Comparison of ENCODE assay signal across 1 cellular context in the genomic region with DNA sequence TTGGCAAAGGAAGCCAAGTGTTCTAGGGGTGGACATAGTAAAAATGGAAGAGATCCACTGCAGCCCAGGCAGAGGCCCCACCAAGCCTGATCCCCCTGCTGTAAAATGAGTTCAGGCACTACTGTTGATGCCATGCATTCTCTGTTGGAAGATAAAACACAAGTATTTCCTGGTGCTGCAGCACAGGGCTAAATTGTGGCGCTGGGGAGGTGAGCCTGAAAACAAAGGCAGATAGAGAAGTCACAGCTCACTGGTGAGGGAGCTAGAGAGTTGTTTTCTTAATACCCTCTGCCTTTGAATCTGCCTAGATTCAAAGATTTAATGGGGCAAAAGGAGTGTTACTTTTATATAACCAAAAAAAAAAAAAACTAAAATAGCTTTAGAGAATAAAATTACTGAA.
TF ChIP-seq lines count a peak whose summit lies in the region.

No MANE protein-coding gene starts in this region.

TF ChIP-seq in GM23338, 12 proteins besides CTCF, POLR2A, EP300 and RAD21 (continued from another document):
- TF ChIP-seq, protein P1, sequence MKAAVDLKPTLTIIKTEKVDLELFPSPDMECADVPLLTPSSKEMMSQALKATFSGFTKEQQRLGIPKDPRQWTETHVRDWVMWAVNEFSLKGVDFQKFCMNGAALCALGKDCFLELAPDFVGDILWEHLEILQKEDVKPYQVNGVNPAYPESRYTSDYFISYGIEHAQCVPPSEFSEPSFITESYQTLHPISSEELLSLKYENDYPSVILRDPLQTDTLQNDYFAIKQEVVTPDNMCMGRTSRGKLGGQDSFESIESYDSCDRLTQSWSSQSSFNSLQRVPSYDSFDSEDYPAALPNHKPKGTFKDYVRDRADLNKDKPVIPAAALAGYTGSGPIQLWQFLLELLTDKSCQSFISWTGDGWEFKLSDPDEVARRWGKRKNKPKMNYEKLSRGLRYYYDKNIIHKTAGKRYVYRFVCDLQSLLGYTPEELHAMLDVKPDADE (IDR thresholded peaks at IDR 0.05), result no peak
- TF ChIP-seq NANOG (IDR thresholded peaks at IDR 0.05; ENCODE audit: borderline replicate concordance) (no peak), ZNF331 (CRISPR knock-in tag; IDR thresholded peaks at IDR 0.05; ENCODE audit: low read depth) (no peak), POLR2AphosphoS5 (IDR thresholded peaks at IDR 0.05; ENCODE audit: low read depth) (no peak), CREB1 (CRISPR knock-in tag; IDR thresholded peaks at IDR 0.05; ENCODE audit: low read depth) (no peak), STAT1 (IDR thresholded peaks at IDR 0.05; ENCODE audit: unreplicated experiment) (no peak)
- TF ChIP-seq, protein P2, sequence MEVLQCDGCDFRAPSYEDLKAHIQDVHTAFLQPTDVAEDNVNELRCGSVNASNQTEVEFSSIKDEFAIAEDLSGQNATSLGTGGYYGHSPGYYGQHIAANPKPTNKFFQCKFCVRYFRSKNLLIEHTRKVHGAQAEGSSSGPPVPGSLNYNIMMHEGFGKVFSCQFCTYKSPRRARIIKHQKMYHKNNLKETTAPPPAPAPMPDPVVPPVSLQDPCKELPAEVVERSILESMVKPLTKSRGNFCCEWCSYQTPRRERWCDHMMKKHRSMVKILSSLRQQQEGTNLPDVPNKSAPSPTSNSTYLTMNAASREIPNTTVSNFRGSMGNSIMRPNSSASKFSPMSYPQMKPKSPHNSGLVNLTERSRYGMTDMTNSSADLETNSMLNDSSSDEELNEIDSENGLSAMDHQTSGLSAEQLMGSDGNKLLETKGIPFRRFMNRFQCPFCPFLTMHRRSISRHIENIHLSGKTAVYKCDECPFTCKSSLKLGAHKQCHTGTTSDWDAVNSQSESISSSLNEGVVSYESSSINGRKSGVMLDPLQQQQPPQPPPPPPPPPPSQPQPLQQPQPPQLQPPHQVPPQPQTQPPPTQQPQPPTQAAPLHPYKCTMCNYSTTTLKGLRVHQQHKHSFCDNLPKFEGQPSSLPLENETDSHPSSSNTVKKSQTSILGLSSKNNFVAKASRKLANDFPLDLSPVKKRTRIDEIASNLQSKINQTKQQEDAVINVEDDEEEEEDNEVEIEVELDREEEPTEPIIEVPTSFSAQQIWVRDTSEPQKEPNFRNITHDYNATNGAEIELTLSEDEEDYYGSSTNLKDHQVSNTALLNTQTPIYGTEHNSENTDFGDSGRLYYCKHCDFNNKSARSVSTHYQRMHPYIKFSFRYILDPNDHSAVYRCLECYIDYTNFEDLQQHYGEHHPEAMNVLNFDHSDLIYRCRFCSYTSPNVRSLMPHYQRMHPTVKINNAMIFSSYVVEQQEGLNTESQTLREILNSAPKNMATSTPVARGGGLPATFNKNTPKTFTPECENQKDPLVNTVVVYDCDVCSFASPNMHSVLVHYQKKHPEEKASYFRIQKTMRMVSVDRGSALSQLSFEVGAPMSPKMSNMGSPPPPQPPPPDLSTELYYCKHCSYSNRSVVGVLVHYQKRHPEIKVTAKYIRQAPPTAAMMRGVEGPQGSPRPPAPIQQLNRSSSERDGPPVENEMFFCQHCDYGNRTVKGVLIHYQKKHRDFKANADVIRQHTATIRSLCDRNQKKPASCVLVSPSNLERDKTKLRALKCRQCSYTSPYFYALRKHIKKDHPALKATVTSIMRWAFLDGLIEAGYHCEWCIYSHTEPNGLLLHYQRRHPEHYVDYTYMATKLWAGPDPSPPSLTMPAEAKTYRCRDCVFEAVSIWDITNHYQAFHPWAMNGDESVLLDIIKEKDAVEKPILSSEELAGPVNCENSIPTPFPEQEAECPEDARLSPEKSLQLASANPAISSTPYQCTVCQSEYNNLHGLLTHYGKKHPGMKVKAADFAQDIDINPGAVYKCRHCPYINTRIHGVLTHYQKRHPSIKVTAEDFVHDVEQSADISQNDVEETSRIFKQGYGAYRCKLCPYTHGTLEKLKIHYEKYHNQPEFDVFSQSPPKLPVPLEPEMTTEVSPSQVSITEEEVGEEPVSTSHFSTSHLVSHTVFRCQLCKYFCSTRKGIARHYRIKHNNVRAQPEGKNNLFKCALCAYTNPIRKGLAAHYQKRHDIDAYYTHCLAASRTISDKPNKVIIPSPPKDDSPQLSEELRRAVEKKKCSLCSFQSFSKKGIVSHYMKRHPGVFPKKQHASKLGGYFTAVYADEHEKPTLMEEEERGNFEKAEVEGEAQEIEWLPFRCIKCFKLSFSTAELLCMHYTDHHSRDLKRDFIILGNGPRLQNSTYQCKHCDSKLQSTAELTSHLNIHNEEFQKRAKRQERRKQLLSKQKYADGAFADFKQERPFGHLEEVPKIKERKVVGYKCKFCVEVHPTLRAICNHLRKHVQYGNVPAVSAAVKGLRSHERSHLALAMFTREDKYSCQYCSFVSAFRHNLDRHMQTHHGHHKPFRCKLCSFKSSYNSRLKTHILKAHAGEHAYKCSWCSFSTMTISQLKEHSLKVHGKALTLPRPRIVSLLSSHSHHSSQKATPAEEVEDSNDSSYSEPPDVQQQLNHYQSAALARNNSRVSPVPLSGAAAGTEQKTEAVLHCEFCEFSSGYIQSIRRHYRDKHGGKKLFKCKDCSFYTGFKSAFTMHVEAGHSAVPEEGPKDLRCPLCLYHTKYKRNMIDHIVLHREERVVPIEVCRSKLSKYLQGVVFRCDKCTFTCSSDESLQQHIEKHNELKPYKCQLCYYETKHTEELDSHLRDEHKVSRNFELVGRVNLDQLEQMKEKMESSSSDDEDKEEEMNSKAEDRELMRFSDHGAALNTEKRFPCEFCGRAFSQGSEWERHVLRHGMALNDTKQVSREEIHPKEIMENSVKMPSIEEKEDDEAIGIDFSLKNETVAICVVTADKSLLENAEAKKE (CRISPR knock-in tag; IDR thresholded peaks at IDR 0.05), result no peak
- TF ChIP-seq, protein P3, sequence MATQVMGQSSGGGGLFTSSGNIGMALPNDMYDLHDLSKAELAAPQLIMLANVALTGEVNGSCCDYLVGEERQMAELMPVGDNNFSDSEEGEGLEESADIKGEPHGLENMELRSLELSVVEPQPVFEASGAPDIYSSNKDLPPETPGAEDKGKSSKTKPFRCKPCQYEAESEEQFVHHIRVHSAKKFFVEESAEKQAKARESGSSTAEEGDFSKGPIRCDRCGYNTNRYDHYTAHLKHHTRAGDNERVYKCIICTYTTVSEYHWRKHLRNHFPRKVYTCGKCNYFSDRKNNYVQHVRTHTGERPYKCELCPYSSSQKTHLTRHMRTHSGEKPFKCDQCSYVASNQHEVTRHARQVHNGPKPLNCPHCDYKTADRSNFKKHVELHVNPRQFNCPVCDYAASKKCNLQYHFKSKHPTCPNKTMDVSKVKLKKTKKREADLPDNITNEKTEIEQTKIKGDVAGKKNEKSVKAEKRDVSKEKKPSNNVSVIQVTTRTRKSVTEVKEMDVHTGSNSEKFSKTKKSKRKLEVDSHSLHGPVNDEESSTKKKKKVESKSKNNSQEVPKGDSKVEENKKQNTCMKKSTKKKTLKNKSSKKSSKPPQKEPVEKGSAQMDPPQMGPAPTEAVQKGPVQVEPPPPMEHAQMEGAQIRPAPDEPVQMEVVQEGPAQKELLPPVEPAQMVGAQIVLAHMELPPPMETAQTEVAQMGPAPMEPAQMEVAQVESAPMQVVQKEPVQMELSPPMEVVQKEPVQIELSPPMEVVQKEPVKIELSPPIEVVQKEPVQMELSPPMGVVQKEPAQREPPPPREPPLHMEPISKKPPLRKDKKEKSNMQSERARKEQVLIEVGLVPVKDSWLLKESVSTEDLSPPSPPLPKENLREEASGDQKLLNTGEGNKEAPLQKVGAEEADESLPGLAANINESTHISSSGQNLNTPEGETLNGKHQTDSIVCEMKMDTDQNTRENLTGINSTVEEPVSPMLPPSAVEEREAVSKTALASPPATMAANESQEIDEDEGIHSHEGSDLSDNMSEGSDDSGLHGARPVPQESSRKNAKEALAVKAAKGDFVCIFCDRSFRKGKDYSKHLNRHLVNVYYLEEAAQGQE (IDR thresholded peaks at IDR 0.05; ENCODE audit: unreplicated experiment), result no peak
TF ChIP-seq in GM23338: peak in this region for 0.
